ENCODE assay signal across 30 cellular contexts in genomic region chr2:134083548-134083947, GRCh38.
"Had no signal": no experiment of that assay in that cellular context is flagged by ENCODE, and none has a peak within 500 bp of the region (broad histone marks: within the 10 kb centered on the region; RNA-seq: fewer than 3 reads in every experiment).

No MANE protein-coding gene starts in this region.

- H3K27me3 ChIP-seq: brain microvascular endothelial cell, cardiac muscle cell, Peyer's patch, SJCRH30 had no signal

- ATAC-seq: activated CD8-positive, alpha-beta memory T cell treated with anti-CD3 and anti-CD28 coated beads, Interleukin-2, amount 10 ng/mL, durations not matched to agents 7 days and 5 days; activated naive CD4-positive, alpha-beta T cell treated with anti-CD3 and anti-CD28 coated beads, Interleukin-2, amount 50 U/mL, for 72 hours; activated naive CD8-positive, alpha-beta T cell treated with anti-CD3 and anti-CD28 coated beads, Interleukin-2, amount 50 U/mL, for 24 hours had no signal

- H3K4me1 ChIP-seq: Peyer's patch, SJCRH30 had no signal

- H3K4me3 Mint-ChIP-seq: activated CD4-positive, alpha-beta T cell treated with anti-CD3 and anti-CD28 coated beads, Interleukin-2, amount 10 ng/mL, durations not matched to agents 24 days and 14 days; activated CD8-positive, alpha-beta memory T cell treated with anti-CD3 and anti-CD28 coated beads, Interleukin-2, amount 10 ng/mL, durations not matched to agents 7 days and 5 days; activated naive CD8-positive, alpha-beta T cell treated with anti-CD3 and anti-CD28 coated beads, Interleukin-2, amount 50 U/mL, for 24 hours; activated T-cell treated with anti-CD3 and anti-CD28 coated beads, Interleukin-2, amount 50 U/mL, for 24 hours; activated T-helper 1 cell treated with anti-CD3 and anti-CD28 coated beads, Interleukin-12 subunit alpha, Interleukin-12 subunit beta, Interleukin-2, Interleukin-4 antibody, amounts not matched to agents 30 ng/mL and 10 ng/mL and 1 ng/mL, durations not matched to agents 14 hours and 24 hours and 36 hours had no signal

- H3K9me2 ChIP-seq: SK-N-SH had no signal

- H3K4me2 ChIP-seq: KMS-11, SK-N-SH had no signal

- DNase-seq: activated CD4-positive, alpha-beta T cell treated with anti-CD3 and anti-CD28 coated beads, Interleukin-2, amount 10 ng/mL, durations not matched to agents 24 days and 14 days; activated CD4-positive, alpha-beta T cell treated with anti-CD3 and anti-CD28 coated beads, Interleukin-2, amount 50 U/mL, for 48 hours; activated CD4-positive, CD25-positive, alpha-beta regulatory T cell treated with anti-CD3 and anti-CD28 coated beads, Interleukin-2, amount 50 U/mL, for 72 hours; activated CD8-positive, alpha-beta memory T cell treated with anti-CD3 and anti-CD28 coated beads, Interleukin-2, amount 10 ng/mL, durations not matched to agents 7 days and 5 days; activated effector memory CD4-positive, alpha-beta T cell treated with anti-CD3 and anti-CD28 coated beads, Interleukin-2, amount 50 U/mL, for 16 hours; activated naive CD4-positive, alpha-beta T cell treated with Interleukin-2 at 50 U/mL for 16 hours; activated naive CD8-positive, alpha-beta T cell treated with anti-CD3 and anti-CD28 coated beads, Interleukin-2, amount 50 U/mL, for 24 hours; activated T-cell treated with anti-CD3 and anti-CD28 coated beads, Interleukin-2, amount 50 U/mL, for 24 hours; brain microvascular endothelial cell; MM.1S; NCI-H1105; NCI-H1436; NCI-H1694 treated with DMSO at 0.1 percent for 48 hours; NCI-H2029 treated with DMSO at 0.1 percent for 48 hours; NCI-H345; NCI-H510A; NCI-H526 treated with DMSO at 0.1 percent for 48 hours; NCI-H82; OCI-M1; Peyer's patch; Right ventricle myocardium superior; SJCRH30; SK-N-SH; T-helper 1 cell; WERI-Rb-1 had no signal

- H3K27ac ChIP-seq: brain microvascular endothelial cell, cardiac muscle cell, KMS-11, Peyer's patch, RWPE1, SJCRH30, WERI-Rb-1 had no signal

- H3K9me3 ChIP-seq: Peyer's patch, SJCRH30, SK-N-SH had no signal

- H3K36me3 ChIP-seq: brain microvascular endothelial cell, cardiac muscle cell, Peyer's patch, SJCRH30, WERI-Rb-1 had no signal

- H3K4me1 Mint-ChIP-seq: activated CD4-positive, alpha-beta T cell treated with anti-CD3 and anti-CD28 coated beads, Interleukin-2, amount 10 ng/mL, durations not matched to agents 24 days and 14 days; activated CD8-positive, alpha-beta memory T cell treated with anti-CD3 and anti-CD28 coated beads, Interleukin-2, amount 10 ng/mL, durations not matched to agents 7 days and 5 days; activated naive CD8-positive, alpha-beta T cell treated with anti-CD3 and anti-CD28 coated beads, Interleukin-2, amount 50 U/mL, for 24 hours had no signal

- H3K27ac Mint-ChIP-seq: activated CD4-positive, alpha-beta T cell treated with anti-CD3 and anti-CD28 coated beads, Interleukin-2, amount 10 ng/mL, durations not matched to agents 24 days and 14 days; activated CD8-positive, alpha-beta memory T cell treated with anti-CD3 and anti-CD28 coated beads, Interleukin-2, amount 10 ng/mL, durations not matched to agents 7 days and 5 days; activated naive CD4-positive, alpha-beta T cell treated with anti-CD3 and anti-CD28 coated beads, Interleukin-2, amount 50 U/mL, for 72 hours; activated naive CD8-positive, alpha-beta T cell treated with anti-CD3 and anti-CD28 coated beads, Interleukin-2, amount 50 U/mL, for 24 hours; activated T-cell treated with anti-CD3 and anti-CD28 coated beads, Interleukin-2, amount 50 U/mL, for 24 hours; activated T-helper 1 cell treated with anti-CD3 and anti-CD28 coated beads, Interleukin-12 subunit alpha, Interleukin-12 subunit beta, Interleukin-2, Interleukin-4 antibody, amounts not matched to agents 30 ng/mL and 10 ng/mL and 1 ng/mL, durations not matched to agents 14 hours and 24 hours and 36 hours had no signal

- H3K9me3 Mint-ChIP-seq: activated CD4-positive, alpha-beta T cell treated with anti-CD3 and anti-CD28 coated beads, Interleukin-2, amount 10 ng/mL, durations not matched to agents 24 days and 14 days; activated naive CD4-positive, alpha-beta T cell treated with anti-CD3 and anti-CD28 coated beads, Interleukin-2, amount 50 U/mL, for 72 hours; activated naive CD8-positive, alpha-beta T cell treated with anti-CD3 and anti-CD28 coated beads, Interleukin-2, amount 50 U/mL, for 24 hours; activated T-cell treated with anti-CD3 and anti-CD28 coated beads, Interleukin-2, amount 50 U/mL, for 24 hours; activated T-helper 1 cell treated with anti-CD3 and anti-CD28 coated beads, Interleukin-12 subunit alpha, Interleukin-12 subunit beta, Interleukin-2, Interleukin-4 antibody, amounts not matched to agents 30 ng/mL and 10 ng/mL and 1 ng/mL, durations not matched to agents 14 hours and 24 hours and 36 hours had no signal

- H3K36me3 Mint-ChIP-seq: activated CD8-positive, alpha-beta memory T cell treated with anti-CD3 and anti-CD28 coated beads, Interleukin-2, amount 10 ng/mL, durations not matched to agents 7 days and 5 days; activated naive CD4-positive, alpha-beta T cell treated with anti-CD3 and anti-CD28 coated beads, Interleukin-2, amount 50 U/mL, for 72 hours had no signal

- H3K4me3 ChIP-seq: cardiac muscle cell, Peyer's patch, SJCRH30 had no signal
